ENCODE assay signal across 20 cellular contexts in genomic region chr11:67644472-67645418, GRCh38. TPM values are rescaled to one million over a fixed set of nuclear protein-coding genes. Genes with fewer than 3 reads are reported as not detected.
DNase-seq lines count a peak whose midpoint lies in the region; ATAC-seq, FAIRE-seq and TF ChIP-seq lines count a peak whose summit lies in the region.
"Had no signal": no experiment of that assay in that cellular context is flagged by ENCODE, and none has a peak within 500 bp of the region (broad histone marks: within the 10 kb centered on the region; RNA-seq: fewer than 3 reads in every experiment).

No MANE protein-coding gene starts in this region.

- TF ChIP-seq CTCF in GM12864 (IDR thresholded peaks at IDR 0.05; ENCODE audit: low read depth, low read length, missing control alignments) (no peak), endodermal cell (conservative IDR thresholded peaks at IDR 0.05) (no peak), upper lobe of right lung (IDR thresholded peaks at IDR 0.05) (no peak)

- H3K27ac ChIP-seq in endodermal cell (ENCODE audit: low read depth, low read length), result no peak overlapping the region
- no peak overlapping the region for H3K27ac ChIP-seq in upper lobe of right lung
- H3K27ac ChIP-seq: left lung had no signal

- peaks cover 3% of the 10 kb centered on the region for H3K9me3 Mint-ChIP-seq in endodermal cell
- H3K9me3 Mint-ChIP-seq: HFFc6; mesothelial cell of epicardium; natural killer cell treated with Interleukin-12 subunit alpha and Interleukin-12 subunit beta and Interleukin-15 and Interleukin-18, amount 100 ng/mL, for 72 hours; stimulated activated effector memory CD8-positive, alpha-beta T cell treated with anti-CD3 and anti-CD28 coated beads, Interleukin-12 subunit alpha, Interleukin-12 subunit beta, amount 100 ng/mL, for 72 hours had no signal

- no peak overlapping the region for H3K27ac Mint-ChIP-seq in endodermal cell
- H3K27ac Mint-ChIP-seq: HFFc6; mesothelial cell of epicardium; natural killer cell treated with Interleukin-12 subunit alpha and Interleukin-12 subunit beta and Interleukin-15 and Interleukin-18, amount 100 ng/mL, for 72 hours had no signal

- FAIRE-seq in HTR-8/SVneo (lab: Jason Lieb, UNC), result peak; percentile 31
- FAIRE-seq: bronchial epithelial cell had no signal

- H3K36me3 Mint-ChIP-seq in endodermal cell (ENCODE audit: low read depth), result no peaks in the 10 kb centered on the region
- H3K36me3 Mint-ChIP-seq: mesothelial cell of epicardium; natural killer cell treated with Interleukin-12 subunit alpha and Interleukin-12 subunit beta and Interleukin-15 and Interleukin-18, amount 100 ng/mL, for 72 hours had no signal

- intact Hi-C loops in upper lobe of right lung (cut with DNase I), result no loop called here

- peak overlapping the region; percentile 51 for H3K4me3 ChIP-seq in GM12864 (ENCODE audit: low read depth, low read length)
- H3K4me3 ChIP-seq in endodermal cell (ENCODE audit: low read length), result no peak overlapping the region
- no peak overlapping the region for H3K4me3 ChIP-seq in upper lobe of right lung
- H3K4me3 ChIP-seq: left lung had no signal

- no peak overlapping the region for H3K9ac ChIP-seq in endodermal cell (ENCODE audit: extremely low read depth, low read length, poor library complexity, severe bottlenecking)

- H3K4me1 Mint-ChIP-seq in endodermal cell, result no peaks in the 10 kb centered on the region
- H3K4me1 Mint-ChIP-seq: mesothelial cell of epicardium had no signal

- ATAC-seq in upper lobe of right lung, result no peak
- no peak for ATAC-seq in GM19467 (IDR thresholded peaks at IDR 0.05; ENCODE audit: unreplicated experiment)
- ATAC-seq: left lung; natural killer cell treated with Interleukin-12 subunit alpha and Interleukin-12 subunit beta and Interleukin-15 and Interleukin-18, amount 100 ng/mL, for 72 hours; stimulated activated effector memory CD8-positive, alpha-beta T cell treated with anti-CD3 and anti-CD28 coated beads, Interleukin-12 subunit alpha, Interleukin-12 subunit beta, amount 100 ng/mL, for 72 hours had no signal

- DNase-seq in GM12864 (ENCODE audit: low read depth) (no peak), HTR-8/SVneo (ENCODE audit: insufficient read length, low spot score) (no peak), endodermal cell (peak; percentile 60), upper lobe of right lung (peak; percentile 36), AG08395 (ENCODE audit: low spot score) (no peak)
- DNase-seq in stimulated activated CD4-positive, alpha-beta T cell treated with anti-CD3 and anti-CD28 coated beads, Interleukin-2, amount 100 ng/mL, for 48 hours, result no peak
- DNase-seq: activated T-cell treated with anti-CD3 and anti-CD28 coated beads, Interleukin-2, amount 50 U/mL, for 1 hour; DMS79; HFFc6; NCI-H1092; NCI-H187 treated with DMSO at 0.1 percent for 48 hours; NCI-H748 treated with DMSO at 0.1 percent for 48 hours had no signal

- H3K36me3 ChIP-seq in endodermal cell (ENCODE audit: control insufficient read depth, insufficient read depth, low read length) (no peaks in the 10 kb centered on the region), upper lobe of right lung (no peaks in the 10 kb centered on the region)
- H3K36me3 ChIP-seq: left lung had no signal

- H3K27me3 Mint-ChIP-seq in endodermal cell (ENCODE audit: insufficient read depth), result peaks cover 27% of the 10 kb centered on the region

- H3K27me3 ChIP-seq in endodermal cell (ENCODE audit: control insufficient read depth, insufficient read depth, low read length, poor library complexity, severe bottlenecking), result peaks cover 5% of the 10 kb centered on the region
- H3K27me3 ChIP-seq in upper lobe of right lung, result peaks cover 11% of the 10 kb centered on the region

- 93 to 100% methylated on average over 9 to 22 of the region's 22 CpGs for WGBS in endodermal cell (ENCODE audit: insufficient coverage in 1 of 2, insufficient read length in 1 of 2), 2 experiments

- H3K9me3 ChIP-seq in endodermal cell (ENCODE audit: control insufficient read depth, low read length) (no peaks in the 10 kb centered on the region), upper lobe of right lung (no peaks in the 10 kb centered on the region)

- no peak overlapping the region for H3K4me3 Mint-ChIP-seq in endodermal cell
- H3K4me3 Mint-ChIP-seq: HFFc6; mesothelial cell of epicardium; natural killer cell treated with Interleukin-12 subunit alpha and Interleukin-12 subunit beta and Interleukin-15 and Interleukin-18, amount 100 ng/mL, for 72 hours; stimulated activated effector memory CD8-positive, alpha-beta T cell treated with anti-CD3 and anti-CD28 coated beads, Interleukin-12 subunit alpha, Interleukin-12 subunit beta, amount 100 ng/mL, for 72 hours had no signal

- H3K4me1 ChIP-seq in endodermal cell (ENCODE audit: control insufficient read depth, insufficient read depth, low read length), result no peaks in the 10 kb centered on the region
- no peaks in the 10 kb centered on the region for H3K4me1 ChIP-seq in upper lobe of right lung

RNA-seq across cellular contexts. Expression of gene TBX10, which starts 5.2 kb away (rescaled TPM):
- not detected for total RNA-seq in endodermal cell
- polyA plus RNA-seq in endodermal cell (2013, experiment 1 of 2), result 1.7 TPM
- 1.7 TPM for polyA plus RNA-seq in endodermal cell (2013, experiment 2 of 2)
- total RNA-seq in upper lobe of right lung, result not detected
- total RNA-seq: bronchial epithelial cell; HFFc6; left lung; mesothelial cell of epicardium; natural killer cell treated with Interleukin-12 subunit alpha and Interleukin-12 subunit beta and Interleukin-15 and Interleukin-18, amount 100 ng/mL, for 72 hours; temporal lobe had no signal

RNA-seq across cellular contexts. Expression of gene ACY3, which starts 5.8 kb away (rescaled TPM):
- total RNA-seq in endodermal cell (under 1 TPM; 0.20 to 0.71 TPM), upper lobe of right lung (0.32 TPM)
- not detected for polyA plus RNA-seq in endodermal cell (2013, experiment 1 of 2)
- polyA plus RNA-seq in endodermal cell (2013, experiment 2 of 2), result not detected
- total RNA-seq: bronchial epithelial cell; HFFc6; mesothelial cell of epicardium; natural killer cell treated with Interleukin-12 subunit alpha and Interleukin-12 subunit beta and Interleukin-15 and Interleukin-18, amount 100 ng/mL, for 72 hours; temporal lobe had no signal

RNA-seq across cellular contexts. Expression of gene NUDT8, which starts 15.0 kb away (rescaled TPM):
- 10 to 100 TPM in 1 of 2 donors, 1 to 10 TPM in 1; 9.5 to 13.1 TPM for total RNA-seq in endodermal cell
- 13.6 TPM for polyA plus RNA-seq in endodermal cell (2013, experiment 1 of 2)
- polyA plus RNA-seq in endodermal cell (2013, experiment 2 of 2), result 13.4 TPM
- 12.2 TPM for total RNA-seq in upper lobe of right lung

RNA-seq across cellular contexts. Expression of gene ALDH3B2, which starts 29.7 kb away (rescaled TPM):
- total RNA-seq in endodermal cell (not detected), upper lobe of right lung (1.3 TPM)
- not detected for polyA plus RNA-seq in endodermal cell (2013, experiment 1 of 2)
- polyA plus RNA-seq in endodermal cell (2013, experiment 2 of 2), result not detected
- total RNA-seq: HFFc6; HT-29; natural killer cell treated with Interleukin-12 subunit alpha and Interleukin-12 subunit beta and Interleukin-15 and Interleukin-18, amount 100 ng/mL, for 72 hours had no signal

RNA-seq across cellular contexts. Expression of gene NDUFV1, which starts 38.0 kb away (rescaled TPM):
- 100 to 1,000 TPM; 135 to 160 TPM for total RNA-seq in endodermal cell
- polyA plus RNA-seq in endodermal cell (2013, experiment 1 of 2), result 138 TPM
- 109 TPM for polyA plus RNA-seq in endodermal cell (2013, experiment 2 of 2)
- 141 TPM for total RNA-seq in upper lobe of right lung

Comparison
In these comparisons a context has a peak if more than half of its experiments do, and no peak if none do; other contexts are left out.
1. DNase-seq: peak in endodermal cell (single experiment) and upper lobe of right lung (single experiment); none in GM12864 (single experiment), HTR-8/SVneo (single experiment), AG08395 (single experiment) and stimulated activated CD4-positive, alpha-beta T cell treated with anti-CD3 and anti-CD28 coated beads, Interleukin-2, amount 100 ng/mL, for 48 hours (0 of 2).